ENCODE assay signal across 9 cellular contexts in genomic region chr20:57266251-57267157, GRCh38. TPM values are rescaled to one million over a fixed set of nuclear protein-coding genes. Genes with fewer than 3 reads are reported as not detected.
DNase-seq lines count a peak whose midpoint lies in the region; ATAC-seq, FAIRE-seq and TF ChIP-seq lines count a peak whose summit lies in the region.
"Had no signal": no experiment of that assay in that cellular context is flagged by ENCODE, and none has a peak within 500 bp of the region (broad histone marks: within the 10 kb centered on the region; RNA-seq: fewer than 3 reads in every experiment).

TSS of gene BMP7 (minus strand) at chr20:57266641. CDS start at chr20:57266122, 519 bp downstream.

- no peaks in the 10 kb centered on the region for H4K20me1 ChIP-seq in osteoblast (ENCODE audit: insufficient read depth, low read length)

- H3K79me2 ChIP-seq in osteoblast (ENCODE audit: insufficient read depth, low read length), result no peaks in the 10 kb centered on the region

- peaks cover 7% of the 10 kb centered on the region for H3K4me1 Mint-ChIP-seq in stimulated activated memory B cell treated with anti-CD40 and anti-IgM and Interleukin-4, amounts not matched to agents 10 μg/mL and 1 μg/mL and 100 μg/mL, for 72 hours

- no peak for TF ChIP-seq CTCF in osteoblast (IDR thresholded peaks at IDR 0.05; ENCODE audit: extremely low read depth, low read depth, low read length)

- H3K4me3 Mint-ChIP-seq in stimulated activated memory B cell treated with anti-CD40 and anti-IgM and Interleukin-4, amounts not matched to agents 10 μg/mL and 1 μg/mL and 100 μg/mL, for 72 hours, result no peak within 1 kb of the TSS
- H3K4me3 Mint-ChIP-seq: central memory CD8-positive, alpha-beta T cell had no signal

- H3K4me3 ChIP-seq in osteoblast (ENCODE audit: insufficient read depth, low read length), result no peak within 1 kb of the TSS

- no peak within 1 kb of the TSS for H3K27ac ChIP-seq in osteoblast (ENCODE audit: low read depth, low read length)

- DNase-seq in DMS 273 treated with DMSO at 0.1 percent for 48 hours (lab: John Stamatoyannopoulos, UW), result peak; percentile 57
- DNase-seq in NCI-H748 (lab: John Stamatoyannopoulos, UW; ENCODE audit: unreplicated experiment), result peak; percentile 66
- DNase-seq in frontal cortex (ENCODE audit: low spot score in 2 of 2), result peak; percentile 58 to 67
- DNase-seq in osteoblast (ENCODE audit: insufficient read length, low spot score, missing footprints), result peak; percentile 78

- FAIRE-seq in frontal cortex (lab: Jason Lieb, UNC), result no peak

- H2AFZ ChIP-seq in osteoblast (ENCODE audit: low read length), result no peak within 1 kb of the TSS

- H3K27me3 ChIP-seq in osteoblast (ENCODE audit: insufficient read depth, low read length), result peaks cover 23% of the 10 kb centered on the region

- no peak within 1 kb of the TSS for H3K4me2 ChIP-seq in osteoblast (ENCODE audit: insufficient read depth, low read length)

- no peaks in the 10 kb centered on the region for H3K9me3 Mint-ChIP-seq in stimulated activated memory B cell treated with anti-CD40 and anti-IgM and Interleukin-4, amounts not matched to agents 10 μg/mL and 1 μg/mL and 100 μg/mL, for 72 hours
- H3K9me3 Mint-ChIP-seq: central memory CD8-positive, alpha-beta T cell had no signal

- H3K9me3 ChIP-seq in osteoblast (ENCODE audit: low read depth, low read length), result no peaks in the 10 kb centered on the region

- no peak within 1 kb of the TSS for H3K27ac Mint-ChIP-seq in stimulated activated memory B cell treated with anti-CD40 and anti-IgM and Interleukin-4, amounts not matched to agents 10 μg/mL and 1 μg/mL and 100 μg/mL, for 72 hours

- no peaks in the 10 kb centered on the region for H3K4me1 ChIP-seq in osteoblast (ENCODE audit: insufficient read depth, low read length)

- H3K27me3 Mint-ChIP-seq in stimulated activated memory B cell treated with anti-CD40 and anti-IgM and Interleukin-4, amounts not matched to agents 10 μg/mL and 1 μg/mL and 100 μg/mL, for 72 hours, result peaks cover 94% of the 10 kb centered on the region

- ATAC-seq in GM18511 (IDR thresholded peaks at IDR 0.05; ENCODE audit: unreplicated experiment) (no peak), HG02798 (IDR thresholded peaks at IDR 0.05; ENCODE audit: poor library complexity, unreplicated experiment) (no peak), HG02571 (IDR thresholded peaks at IDR 0.05; ENCODE audit: unreplicated experiment) (no peak)
- ATAC-seq in stimulated activated memory B cell treated with anti-CD40 and anti-IgM and Interleukin-4, amounts not matched to agents 10 μg/mL and 1 μg/mL and 100 μg/mL, for 72 hours, result no peak

- no peaks in the 10 kb centered on the region for H3K36me3 Mint-ChIP-seq in stimulated activated memory B cell treated with anti-CD40 and anti-IgM and Interleukin-4, amounts not matched to agents 10 μg/mL and 1 μg/mL and 100 μg/mL, for 72 hours

- H3K36me3 ChIP-seq in osteoblast (ENCODE audit: insufficient read depth, low read length), result no peaks in the 10 kb centered on the region

RNA-seq across cellular contexts. Expression of gene BMP7, which starts in this region (rescaled TPM):
- total RNA-seq in frontal cortex (9.4 TPM), osteoblast (not detected in 2 replicates)

Comparison
In these comparisons a context has a peak if more than half of its experiments do, and no peak if none do; other contexts are left out.
1. RNA of gene BMP7 (total RNA-seq): 9.4 TPM in frontal cortex (single experiment); not detected in osteoblast; every median in the first group is over 10 times any median in the second.
2. Peak in DNase-seq in osteoblast; RNA of the gene not detected or under 1 TPM.
3. Peak in every context shown above with its lines, with median percentiles within 50 percentile points of each other: DNase-seq.